In the genomic region with DNA sequence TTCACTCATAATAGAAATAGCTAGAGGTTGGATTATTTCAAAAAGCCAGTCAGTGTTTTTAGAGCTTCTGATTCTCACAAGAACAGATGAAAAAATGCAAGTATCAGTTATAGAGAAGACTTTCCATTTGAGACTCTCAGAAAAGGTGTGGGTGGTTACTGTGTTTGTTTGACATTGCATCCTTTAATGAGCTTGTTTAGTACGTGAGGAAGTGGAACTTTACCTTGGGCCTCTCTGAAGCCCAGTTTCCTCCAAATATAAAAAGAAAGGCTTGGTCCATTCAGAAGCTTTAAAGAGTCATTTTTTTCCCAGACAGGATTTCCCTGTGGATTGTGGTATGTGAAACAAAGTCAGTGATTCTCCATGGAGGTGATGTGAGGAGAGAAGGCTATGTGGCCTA, we compare ENCODE assay signal across 10 cellular contexts.
DNase-seq lines count a peak whose midpoint lies in the region; ATAC-seq and TF ChIP-seq lines count a peak whose summit lies in the region.
"Had no signal": no experiment of that assay in that cellular context is flagged by ENCODE, and none has a peak within 500 bp of the region (broad histone marks: within the 10 kb centered on the region; RNA-seq: fewer than 3 reads in every experiment).

No MANE protein-coding gene starts in this region.

- H3K27me3 Mint-ChIP-seq in memory B cell = no peaks in the 10 kb centered on the region

- CTCF ChIA-PET in HEK293T (lab: Yijun Ruan, JAX) = interaction anchor here (1.5 kb wide), 1 partner anchor 14 kb away, joined by 3 read pairs; no protein-coding TSS in a partner anchor

- peak; percentile 90 for ATAC-seq in GM18517 (IDR thresholded peaks at IDR 0.05; ENCODE audit: unreplicated experiment)
- peak; percentile 72 for ATAC-seq in GM21447 (IDR thresholded peaks at IDR 0.05; ENCODE audit: unreplicated experiment)
- ATAC-seq in HG03432 (IDR thresholded peaks at IDR 0.05; ENCODE audit: unreplicated experiment) = peak; percentile 86
- peak; percentile 28 for ATAC-seq in memory B cell (ENCODE audit: low read depth)

- no peak for DNase-seq in memory B cell (ENCODE audit: low spot score in 2 of 2)
- no peak for DNase-seq in brain microvascular endothelial cell
- no peak for DNase-seq in NCI-H2171 (lab: John Stamatoyannopoulos, UW)
- no peak for DNase-seq in HEK293T (ENCODE audit: extremely low spot score)
- no peak for DNase-seq in HuH-7.5 (ENCODE audit: low spot score)
- DNase-seq: GF-D8, IMR-90 had no signal

- no peak overlapping the region for H3K4me3 ChIP-seq in brain microvascular endothelial cell (ENCODE audit: low read depth, low read length)

- H3K36me3 Mint-ChIP-seq in memory B cell = no peaks in the 10 kb centered on the region

- H3K4me1 Mint-ChIP-seq in memory B cell = peaks cover 22% of the 10 kb centered on the region

- TF ChIP-seq CTCF in brain microvascular endothelial cell (IDR thresholded peaks at IDR 0.05; ENCODE audit: low read depth, low read length, missing control alignments) = no peak

- H3K27ac Mint-ChIP-seq in memory B cell = peak overlapping the region; percentile 13

- in situ Hi-C loops in brain microvascular endothelial cell (cut with HindIII; ENCODE audit: low pct_ligation_motif_present, low sequenced_read_pairs) = no loop called here

- no peaks in the 10 kb centered on the region for H3K9me3 Mint-ChIP-seq in memory B cell

- no peak overlapping the region for H3K27ac ChIP-seq in brain microvascular endothelial cell

- no peaks in the 10 kb centered on the region for H3K36me3 ChIP-seq in brain microvascular endothelial cell (replicated peaks)

- H3K4me3 Mint-ChIP-seq in memory B cell = no peak overlapping the region

- POLR2A ChIA-PET in HEK293T (lab: Yijun Ruan, JAX) = no interaction called here

- no peaks in the 10 kb centered on the region for H3K27me3 ChIP-seq in brain microvascular endothelial cell (replicated peaks)

TF ChIP-seq in HEK293T, 16 proteins besides CTCF, POLR2A, EP300 and RAD21:
- TF ChIP-seq HDGF (IDR thresholded peaks at IDR 0.05; ENCODE audit: borderline replicate concordance) (no peak), BHLHE40 (IDR thresholded peaks at IDR 0.05; ENCODE audit: borderline replicate concordance) (no peak), CTBP1 (IDR thresholded peaks at IDR 0.05; ENCODE audit: borderline replicate concordance) (no peak), ARNT (IDR thresholded peaks at IDR 0.05) (no peak), FOXM1 (IDR thresholded peaks at IDR 0.05; ENCODE audit: borderline replicate concordance) (no peak), SUZ12 (IDR thresholded peaks at IDR 0.05) (no peak), ZNF384 (IDR thresholded peaks at IDR 0.05) (no peak), NFRKB (IDR thresholded peaks at IDR 0.05) (no peak), TARDBP (IDR thresholded peaks at IDR 0.05) (no peak), SP1 (IDR thresholded peaks at IDR 0.05) (no peak), FOXK2 (IDR thresholded peaks at IDR 0.05) (no peak), FOXA1 (IDR thresholded peaks at IDR 0.05) (no peak), ELF4 (IDR thresholded peaks at IDR 0.05) (no peak), L3MBTL2 (conservative IDR thresholded peaks at IDR 0.05) (no peak)

Comparison
In these comparisons a context has a peak if more than half of its experiments do, and no peak if none do; other contexts are left out.
1. ATAC-seq: peak in every context shown above with its lines; median percentile 90 in GM18517; 86 in HG03432; 72 in GM21447; 28 in memory B cell.